ENCODE assay signal across 16 cellular contexts in genomic region chr5:14708551-14708950, GRCh38. TPM values are rescaled to one million over a fixed set of nuclear protein-coding genes. Genes with fewer than 3 reads are reported as not detected.
DNase-seq lines count a peak whose midpoint lies in the region; ATAC-seq and TF ChIP-seq lines count a peak whose summit lies in the region.
"Had no signal": no experiment of that assay in that cellular context is flagged by ENCODE, and none has a peak within 500 bp of the region (broad histone marks: within the 10 kb centered on the region; RNA-seq: fewer than 3 reads in every experiment).

No MANE protein-coding gene starts in this region.

- H3K36me3 Mint-ChIP-seq in activated naive CD4-positive, alpha-beta T cell treated with anti-CD3 and anti-CD28 coated beads, Interleukin-2, amount 50 U/mL, for 24 hours = peaks cover 49% of the 10 kb centered on the region
- H3K36me3 Mint-ChIP-seq in activated CD8-positive, alpha-beta memory T cell treated with anti-CD3 and anti-CD28 coated beads, Interleukin-2, amount 10 ng/mL, durations not matched to agents 7 days and 5 days = peaks cover 76% of the 10 kb centered on the region
- H3K36me3 Mint-ChIP-seq in immature natural killer cell = peaks cover 33 to 40% (median 33%) of the 10 kb centered on the region in 3 donors

- H3K9me3 ChIP-seq in thoracic aorta = no peaks in the 10 kb centered on the region
- H3K9me3 ChIP-seq: Caco-2, heart left ventricle had no signal

- H3K27me3 ChIP-seq in thoracic aorta (replicated peaks; ENCODE audit: insufficient read depth) = no peaks in the 10 kb centered on the region
- H3K27me3 ChIP-seq: heart left ventricle, neural progenitor cell had no signal

- no peak for DNase-seq in activated naive CD4-positive, alpha-beta T cell treated with Interleukin-2 at 50 U/mL for 16 hours
- peak; percentile 44 for DNase-seq in activated CD8-positive, alpha-beta memory T cell treated with anti-CD3 and anti-CD28 coated beads, Interleukin-2, amount 10 ng/mL, durations not matched to agents 7 days and 5 days
- DNase-seq in immature natural killer cell (no peak), thoracic aorta (ENCODE audit: low spot score) (no peak), RKO (ENCODE audit: low spot score) (no peak), RPMI8226 (no peak)
- DNase-seq: Caco-2, cerebellar nuclear complex, heart left ventricle, NCI-H1694, retina, WERI-Rb-1 had no signal

- H3K36me3 ChIP-seq in thoracic aorta = peaks cover 42% of the 10 kb centered on the region
- H3K36me3 ChIP-seq: neural progenitor cell had no signal

- ATAC-seq in activated CD8-positive, alpha-beta memory T cell treated with anti-CD3 and anti-CD28 coated beads, Interleukin-2, amount 10 ng/mL, durations not matched to agents 7 days and 5 days = no peak
- ATAC-seq in thoracic aorta (ENCODE audit: insufficient number of reproducible peaks, low FRiP score, low read depth) = no peak
- no peak for ATAC-seq in GM19395 (IDR thresholded peaks at IDR 0.05; ENCODE audit: unreplicated experiment)
- ATAC-seq: heart left ventricle had no signal

- no peak for TF ChIP-seq CTCF in thoracic aorta (IDR thresholded peaks at IDR 0.05)

- peaks cover 17 to 28% of the 10 kb centered on the region in 2 donors for H3K4me1 ChIP-seq in thoracic aorta (ENCODE audit: control insufficient read depth in 1 of 2, low read depth in 2 of 2)
- H3K4me1 ChIP-seq: Caco-2, neural progenitor cell had no signal

- no peaks in the 10 kb centered on the region for H3K27me3 Mint-ChIP-seq in activated naive CD4-positive, alpha-beta T cell treated with anti-CD3 and anti-CD28 coated beads, Interleukin-2, amount 50 U/mL, for 24 hours
- H3K27me3 Mint-ChIP-seq in activated CD8-positive, alpha-beta memory T cell treated with anti-CD3 and anti-CD28 coated beads, Interleukin-2, amount 10 ng/mL, durations not matched to agents 7 days and 5 days = no peaks in the 10 kb centered on the region
- peaks cover 0 to 2% (median 2%) of the 10 kb centered on the region in 3 donors for H3K27me3 Mint-ChIP-seq in immature natural killer cell (ENCODE audit: low read depth in 3 of 3)

- no peak overlapping the region for H3K4me3 ChIP-seq in thoracic aorta
- H3K4me3 ChIP-seq: heart left ventricle, lung, neural progenitor cell had no signal

- H3K4me3 Mint-ChIP-seq in activated naive CD4-positive, alpha-beta T cell treated with anti-CD3 and anti-CD28 coated beads, Interleukin-2, amount 50 U/mL, for 24 hours = no peak overlapping the region
- H3K4me3 Mint-ChIP-seq in activated CD8-positive, alpha-beta memory T cell treated with anti-CD3 and anti-CD28 coated beads, Interleukin-2, amount 10 ng/mL, durations not matched to agents 7 days and 5 days = no peak overlapping the region
- H3K4me3 Mint-ChIP-seq in immature natural killer cell = no peak overlapping the region
- H3K4me3 Mint-ChIP-seq: neural progenitor cell had no signal

- CTCF ChIA-PET in activated CD8-positive, alpha-beta memory T cell treated with anti-CD3 and anti-CD28 coated beads, Interleukin-2, amount 10 ng/mL, durations not matched to agents 7 days and 5 days (lab: Charles Lee) = interaction anchor here (1.1 to 3.0 kb wide), 5 partner anchors 12 to 285 kb away, joined by 3 to 16 read pairs (median 9); no protein-coding TSS in a partner anchor

- no peaks in the 10 kb centered on the region for H3K9me3 Mint-ChIP-seq in activated naive CD4-positive, alpha-beta T cell treated with anti-CD3 and anti-CD28 coated beads, Interleukin-2, amount 50 U/mL, for 24 hours
- H3K9me3 Mint-ChIP-seq in activated CD8-positive, alpha-beta memory T cell treated with anti-CD3 and anti-CD28 coated beads, Interleukin-2, amount 10 ng/mL, durations not matched to agents 7 days and 5 days (ENCODE audit: low read depth) = no peaks in the 10 kb centered on the region
- H3K9me3 Mint-ChIP-seq in immature natural killer cell = no peaks in the 10 kb centered on the region
- H3K9me3 Mint-ChIP-seq: neural progenitor cell had no signal

- H3K27ac ChIP-seq in thoracic aorta = peak overlapping the region; percentile 2 to 51
- H3K27ac ChIP-seq: neural progenitor cell, WERI-Rb-1 had no signal

- H3K27ac Mint-ChIP-seq in activated naive CD4-positive, alpha-beta T cell treated with anti-CD3 and anti-CD28 coated beads, Interleukin-2, amount 50 U/mL, for 24 hours = peak overlapping the region; percentile 88
- H3K27ac Mint-ChIP-seq in activated CD8-positive, alpha-beta memory T cell treated with anti-CD3 and anti-CD28 coated beads, Interleukin-2, amount 10 ng/mL, durations not matched to agents 7 days and 5 days = peak overlapping the region; percentile 96
- peak overlapping the region; percentile 26 to 99 (median 64) for H3K27ac Mint-ChIP-seq in immature natural killer cell
- H3K27ac Mint-ChIP-seq: neural progenitor cell had no signal

- H3K4me1 Mint-ChIP-seq in activated naive CD4-positive, alpha-beta T cell treated with anti-CD3 and anti-CD28 coated beads, Interleukin-2, amount 50 U/mL, for 24 hours = peaks cover 80% of the 10 kb centered on the region
- H3K4me1 Mint-ChIP-seq in activated CD8-positive, alpha-beta memory T cell treated with anti-CD3 and anti-CD28 coated beads, Interleukin-2, amount 10 ng/mL, durations not matched to agents 7 days and 5 days = peaks cover 57% of the 10 kb centered on the region
- H3K4me1 Mint-ChIP-seq in immature natural killer cell = peaks cover 45 to 56% of the 10 kb centered on the region in 2 donors
- H3K4me1 Mint-ChIP-seq: neural progenitor cell had no signal

RNA-seq across cellular contexts. Expression of gene OTULIN, which starts 44.0 kb away (rescaled TPM):
- 100 to 1,000 TPM in 1 of 2 experiments, 10 to 100 TPM in 1; 87.8 to 123 TPM for total RNA-seq in activated CD8-positive, alpha-beta memory T cell treated with anti-CD3 and anti-CD28 coated beads, Interleukin-2, amount 10 ng/mL, durations not matched to agents 7 days and 5 days
- polyA plus RNA-seq in immature natural killer cell = 10 to 100 TPM; 15.4 to 23.8 (median 20.4) TPM
- total RNA-seq in thoracic aorta = 10 to 100 TPM; 52.5 to 52.9 TPM
